1 cellular context compared by ENCODE assay signal in genomic region chr6:99384507-99384906, GRCh38.
TF ChIP-seq lines count a peak whose summit lies in the region.

No MANE protein-coding gene starts in this region.

TF ChIP-seq in IMR-90, 13 proteins besides CTCF, POLR2A, EP300 and RAD21 (continued from another document):
- TF ChIP-seq FOS (IDR thresholded peaks at IDR 0.05; ENCODE audit: low read depth, low read length) (no peak), RFX5 (IDR thresholded peaks at IDR 0.05; ENCODE audit: low read depth, low read length) (no peak)
